Comparison of ENCODE assay signal across 8 cellular contexts in the genomic region with DNA sequence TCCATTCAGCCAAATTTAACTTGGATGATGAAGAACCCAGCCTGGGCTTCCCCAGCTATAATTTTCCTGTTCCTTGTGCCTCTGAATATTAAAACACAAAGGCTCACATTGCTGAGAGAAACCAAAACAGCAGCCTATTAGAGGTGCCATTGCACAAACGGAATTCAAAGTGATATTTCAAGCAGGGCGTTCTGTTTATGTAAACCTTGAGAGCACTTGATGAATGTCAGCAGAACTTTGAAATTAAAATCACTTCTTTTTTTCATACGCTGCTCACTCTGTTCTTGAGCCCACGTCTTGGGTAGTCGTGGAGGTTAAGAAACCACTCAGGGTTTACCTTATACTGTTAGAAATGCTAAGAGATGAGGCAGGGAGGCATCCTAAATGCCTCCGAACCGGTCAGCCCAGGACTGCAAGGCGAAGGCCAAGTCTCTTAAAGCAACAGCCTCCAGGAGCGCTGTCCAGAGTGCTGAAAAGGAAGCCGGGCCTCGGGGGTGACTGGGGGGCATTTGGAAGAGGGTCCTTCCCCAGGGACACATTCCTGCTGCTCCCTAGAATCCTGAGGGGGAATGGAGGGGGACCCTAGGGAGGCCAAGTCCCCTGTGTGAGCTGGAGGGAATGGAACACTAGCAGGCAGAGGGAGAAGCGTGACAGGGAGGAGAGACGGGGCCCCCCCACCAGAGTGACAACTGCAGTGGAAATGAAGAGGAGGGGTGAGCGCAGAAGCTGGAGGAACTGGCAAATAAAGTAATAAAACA.
A peak's percentile ranks its signal among the peaks of the same experiment; 100 is the strongest.
DNase-seq lines count a peak whose midpoint lies in the region; ATAC-seq and TF ChIP-seq lines count a peak whose summit lies in the region.

No MANE protein-coding gene starts in this region.

- H3K36me3 Mint-ChIP-seq in endodermal cell (ENCODE audit: low read depth): no peaks in the 10 kb centered on the region
- no peaks in the 10 kb centered on the region for H3K36me3 Mint-ChIP-seq in nephron progenitor cell (ENCODE audit: low read depth)

- WGBS in endodermal cell (ENCODE audit: insufficient coverage in 1 of 2, insufficient read length in 1 of 2), 2 experiments: 47 to 50% methylated on average over 9 to 14 of the region's 14 CpGs

- H3K27ac Mint-ChIP-seq in endodermal cell (no peak overlapping the region), nephron progenitor cell (no peak overlapping the region)

- H3K4me3 Mint-ChIP-seq in endodermal cell (no peak overlapping the region), nephron progenitor cell (no peak overlapping the region)

- H3K4me3 ChIP-seq in endodermal cell (ENCODE audit: low read length): no peak overlapping the region

- TF ChIP-seq CTCF in endodermal cell (conservative IDR thresholded peaks at IDR 0.05): no peak
- TF ChIP-seq CTCF in nephron progenitor cell (IDR thresholded peaks at IDR 0.05): no peak

- no peak for ATAC-seq in HG03521 (IDR thresholded peaks at IDR 0.05; ENCODE audit: unreplicated experiment)
- no peak for ATAC-seq in GM18520 (IDR thresholded peaks at IDR 0.05; ENCODE audit: unreplicated experiment)

- H3K4me1 ChIP-seq in endodermal cell (ENCODE audit: control insufficient read depth, insufficient read depth, low read length): no peaks in the 10 kb centered on the region

- DNase-seq in GM19238 (ENCODE audit: insufficient read length, low spot score): peak; percentile 23
- peak; percentile 26 for DNase-seq in RKO (ENCODE audit: low spot score)
- peak; percentile 93 for DNase-seq in endodermal cell
- peak; percentile 90 for DNase-seq in nephron progenitor cell
- no peak for DNase-seq in GOT3 (lab: John Stamatoyannopoulos, UW)
- no peak for DNase-seq in NCI-H1048 (lab: John Stamatoyannopoulos, UW)

- H3K9me3 Mint-ChIP-seq in endodermal cell (no peaks in the 10 kb centered on the region), nephron progenitor cell (no peaks in the 10 kb centered on the region)

- H3K27me3 ChIP-seq in endodermal cell (ENCODE audit: control insufficient read depth, insufficient read depth, low read length, poor library complexity, severe bottlenecking): no peaks in the 10 kb centered on the region

- no peaks in the 10 kb centered on the region for H3K27me3 Mint-ChIP-seq in endodermal cell (ENCODE audit: insufficient read depth)
- peaks cover 34% of the 10 kb centered on the region for H3K27me3 Mint-ChIP-seq in nephron progenitor cell (ENCODE audit: low read depth, poor library complexity)

- no peaks in the 10 kb centered on the region for H3K9me3 ChIP-seq in endodermal cell (ENCODE audit: control insufficient read depth, low read length)

- no peak overlapping the region for H3K9ac ChIP-seq in endodermal cell (ENCODE audit: extremely low read depth, low read length, poor library complexity, severe bottlenecking)

- H3K4me1 Mint-ChIP-seq in endodermal cell: peaks cover 1% of the 10 kb centered on the region
- peaks cover 12% of the 10 kb centered on the region for H3K4me1 Mint-ChIP-seq in nephron progenitor cell

- no peak overlapping the region for H3K27ac ChIP-seq in endodermal cell (ENCODE audit: low read depth, low read length)

- no peaks in the 10 kb centered on the region for H3K36me3 ChIP-seq in endodermal cell (ENCODE audit: control insufficient read depth, insufficient read depth, low read length)

Comparison
In these comparisons a context has a peak if more than half of its experiments do, and no peak if none do; other contexts are left out.
1. DNase-seq: peak in GM19238 (single experiment), RKO (single experiment), endodermal cell (single experiment) and nephron progenitor cell (single experiment); none in GOT3 (single experiment) and NCI-H1048 (single experiment).